In the genomic region with DNA sequence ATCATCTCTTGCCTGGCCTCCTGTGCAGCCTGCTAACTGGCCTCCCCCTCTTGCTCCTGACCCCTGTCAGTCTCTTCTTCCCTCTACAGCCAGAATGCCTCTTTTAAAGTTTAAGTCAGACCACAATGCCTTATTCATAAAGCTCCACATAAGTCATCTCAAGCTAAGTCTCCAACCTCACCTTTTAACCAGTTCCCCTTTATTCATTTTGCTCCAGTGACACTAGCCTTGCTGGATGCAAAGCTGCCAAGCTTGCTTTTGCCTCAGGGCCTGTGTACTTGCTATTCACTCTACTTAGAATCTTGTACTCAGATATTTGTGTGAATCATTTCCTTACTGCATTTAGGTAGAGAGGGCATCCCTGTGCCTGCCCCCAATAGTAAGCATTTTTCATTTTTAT, we compare ENCODE assay signal across 15 cellular contexts.
A peak's percentile ranks its signal among the peaks of the same experiment; 100 is the strongest.
DNase-seq lines count a peak whose midpoint lies in the region; ATAC-seq and TF ChIP-seq lines count a peak whose summit lies in the region.
"Had no signal": no experiment of that assay in that cellular context is flagged by ENCODE, and none has a peak within 500 bp of the region (broad histone marks: within the 10 kb centered on the region; RNA-seq: fewer than 3 reads in every experiment).

No MANE protein-coding gene starts in this region.

- H3K27ac Mint-ChIP-seq in neural crest cell (ENCODE audit: unreplicated experiment): peak overlapping the region; percentile 23
- H3K27ac Mint-ChIP-seq: activated CD4-positive, alpha-beta memory T cell treated with anti-CD3 and anti-CD28 coated beads for 36 hours; activated T-cell treated with anti-CD3 and anti-CD28 coated beads, Interleukin-2, amount 50 U/mL, for 72 hours had no signal

- DNase-seq in neural crest cell (ENCODE audit: low read depth, low spot score): no peak
- DNase-seq in cerebellar cortex (ENCODE audit: low spot score): no peak
- no peak for DNase-seq in ecto neural progenitor cell (ENCODE audit: low spot score)
- DNase-seq in stimulated activated naive CD4-positive, alpha-beta T cell treated with Interleukin-2 at 50 U/mL for 16 hours (lab: John Stamatoyannopoulos, UW): no peak
- DNase-seq in globus pallidus (ENCODE audit: low spot score): no peak
- DNase-seq: activated CD4-positive, alpha-beta memory T cell treated with anti-CD3 and anti-CD28 coated beads for 36 hours; activated T-cell treated with anti-CD3 and anti-CD28 coated beads, Interleukin-2, amount 50 U/mL, for 72 hours; AML-193; left colon; mucosa of descending colon; NCI-H1930; NCI-H524 treated with DMSO at 0.1 percent for 48 hours had no signal

- ATAC-seq in GM18868 (IDR thresholded peaks at IDR 0.05; ENCODE audit: unreplicated experiment): peak; percentile 46
- ATAC-seq in HG02610 (IDR thresholded peaks at IDR 0.05; ENCODE audit: unreplicated experiment): peak; percentile 85
- peak; percentile 82 for ATAC-seq in HG03342 (IDR thresholded peaks at IDR 0.05; ENCODE audit: unreplicated experiment)
- ATAC-seq: activated T-cell treated with anti-CD3 and anti-CD28 coated beads, Interleukin-2, amount 50 U/mL, for 72 hours; left colon; mucosa of descending colon had no signal

- no peaks in the 10 kb centered on the region for H3K27me3 Mint-ChIP-seq in neural crest cell (ENCODE audit: low read depth)
- H3K27me3 Mint-ChIP-seq: activated CD4-positive, alpha-beta memory T cell treated with anti-CD3 and anti-CD28 coated beads for 36 hours had no signal

- H3K4me1 Mint-ChIP-seq in neural crest cell: peaks cover 42% of the 10 kb centered on the region

- H3K4me3 Mint-ChIP-seq in neural crest cell: peak overlapping the region; percentile 4
- H3K4me3 Mint-ChIP-seq: activated CD4-positive, alpha-beta memory T cell treated with anti-CD3 and anti-CD28 coated beads for 36 hours; activated T-cell treated with anti-CD3 and anti-CD28 coated beads, Interleukin-2, amount 50 U/mL, for 72 hours had no signal

- peaks cover 3% of the 10 kb centered on the region for H3K9me3 Mint-ChIP-seq in neural crest cell
- H3K9me3 Mint-ChIP-seq: activated CD4-positive, alpha-beta memory T cell treated with anti-CD3 and anti-CD28 coated beads for 36 hours; activated T-cell treated with anti-CD3 and anti-CD28 coated beads, Interleukin-2, amount 50 U/mL, for 72 hours had no signal

- peaks cover 4% of the 10 kb centered on the region for H3K36me3 Mint-ChIP-seq in neural crest cell (ENCODE audit: low read depth)
- H3K36me3 Mint-ChIP-seq: activated CD4-positive, alpha-beta memory T cell treated with anti-CD3 and anti-CD28 coated beads for 36 hours had no signal

- TF ChIP-seq CTCF in neural crest cell (conservative IDR thresholded peaks at IDR 0.05): no peak
